In genomic region chrX:100410901-100411801, GRCh38 we compare ENCODE assay signal across 10 cellular contexts. TPM values are rescaled to one million over a fixed set of nuclear protein-coding genes. Genes with fewer than 3 reads are reported as not detected.
DNase-seq lines count a peak whose midpoint lies in the region; ATAC-seq and TF ChIP-seq lines count a peak whose summit lies in the region.
"Had no signal": no experiment of that assay in that cellular context is flagged by ENCODE, and none has a peak within 500 bp of the region (broad histone marks: within the 10 kb centered on the region; RNA-seq: fewer than 3 reads in every experiment).

No MANE protein-coding gene starts in this region.

- 17 to 36% methylated on average over 8 to 25 of the region's 53 CpGs for WGBS in esophagus squamous epithelium, 2 donors
- no CpG with 5 or more reads among the region's 53 CpGs for WGBS in neuronal stem cell (ENCODE audit: extremely low coverage in 2 of 2, insufficient read length in 2 of 2, insufficient replicate concordance in 1 of 2), 2 donors

- no peak overlapping the region for H2BK5ac ChIP-seq in neuronal stem cell (ENCODE audit: low read length)

- peaks cover 0 to 36% (median 4%) of the 10 kb centered on the region in 3 donors for H3K4me1 ChIP-seq in esophagus squamous epithelium
- peaks cover 2 to 7% of the 10 kb centered on the region in 2 donors for H3K4me1 ChIP-seq in neuronal stem cell (ENCODE audit: control insufficient read depth in 2 of 2, insufficient read depth in 1 of 2, low read depth in 1 of 2, low read length in 2 of 2)

- H3K9me3 ChIP-seq in MG63 (no peaks in the 10 kb centered on the region), esophagus squamous epithelium (peaks cover 0 to 18% (median 0%) of the 10 kb centered on the region in 3 donors), neuronal stem cell (replicated peaks in 1 of 2; ENCODE audit: control insufficient read depth in 2 of 2, insufficient read depth in 1 of 2, low read depth in 1 of 2, low read length in 2 of 2) (peaks cover 8 to 19% of the 10 kb centered on the region in 2 donors)

- peak overlapping the region; percentile 3 for H2BK12ac ChIP-seq in neuronal stem cell (ENCODE audit: low read length)

- H3K36me3 ChIP-seq in MG63 (no peaks in the 10 kb centered on the region), esophagus squamous epithelium (no peaks in the 10 kb centered on the region), neuronal stem cell (replicated peaks in 1 of 2; ENCODE audit: control insufficient read depth in 2 of 2, insufficient read depth in 2 of 2, low read length in 2 of 2) (peaks cover 0 to 21% of the 10 kb centered on the region in 2 donors)

- intact Hi-C loops in esophagus squamous epithelium (cut with DNase I) = no loop called here

- H3K27me3 ChIP-seq in MG63 (peaks cover 6% of the 10 kb centered on the region), esophagus squamous epithelium (peaks cover 0 to 65% (median 19%) of the 10 kb centered on the region in 4 donors), neuronal stem cell (ENCODE audit: control insufficient read depth in 3 of 3, insufficient read depth in 3 of 3, low read depth in 1 of 3, low read length in 3 of 3) (peaks cover 5 to 51% (median 18%) of the 10 kb centered on the region in 3 experiments)

- DNase-seq in DMS 273 treated with DMSO at 0.1 percent for 48 hours (lab: John Stamatoyannopoulos, UW) = peak; percentile 8
- DNase-seq in MG63 = peak; percentile 7
- no peak for DNase-seq in esophagus squamous epithelium (lab: John Stamatoyannopoulos, UW)
- DNase-seq in neuronal stem cell (ENCODE audit: low spot score) = no peak
- DNase-seq in NCI-H146 (lab: John Stamatoyannopoulos, UW) = no peak
- DNase-seq in AG08395 (ENCODE audit: low spot score) = no peak
- DNase-seq in COLO829 (ENCODE audit: low spot score) = no peak
- DNase-seq: DMS79 had no signal

- peak overlapping the region; percentile 17 for H3K18ac ChIP-seq in neuronal stem cell (ENCODE audit: low read length)

- peak overlapping the region; percentile 57 for H3K4me2 ChIP-seq in neuronal stem cell (ENCODE audit: insufficient read depth, low read length, poor library complexity, severe bottlenecking)

- H2BK15ac ChIP-seq in neuronal stem cell (ENCODE audit: low read length) = no peak overlapping the region

- H4K8ac ChIP-seq in neuronal stem cell (ENCODE audit: low read depth, low read length) = no peak overlapping the region

- TF ChIP-seq CTCF in esophagus squamous epithelium (IDR thresholded peaks at IDR 0.05) = no peak

- H3K9ac ChIP-seq in neuronal stem cell (ENCODE audit: low read depth, low read length, poor library complexity) = no peak overlapping the region

- peak overlapping the region; percentile 47 for H3K4me3 ChIP-seq in MG63
- H3K4me3 ChIP-seq in esophagus squamous epithelium = peak overlapping the region in 3 of 4 donors; percentile 23 to 63 (median 46)
- peak overlapping the region; percentile 34 to 75 for H3K4me3 ChIP-seq in neuronal stem cell (ENCODE audit: low read length in 2 of 2)

- no peaks in the 10 kb centered on the region for H3K79me1 ChIP-seq in neuronal stem cell (ENCODE audit: low read depth, low read length)

- no peak overlapping the region for H2BK120ac ChIP-seq in neuronal stem cell (ENCODE audit: low read depth, low read length)

- H4K91ac ChIP-seq in neuronal stem cell (ENCODE audit: low read depth, low read length, poor library complexity) = no peak overlapping the region

- no peak overlapping the region for H2AK5ac ChIP-seq in neuronal stem cell (ENCODE audit: low read depth, low read length)

- no peak overlapping the region for H3K23ac ChIP-seq in neuronal stem cell (ENCODE audit: low read depth, low read length, poor library complexity)

- TF ChIP-seq POLR2A in esophagus squamous epithelium (IDR thresholded peaks at IDR 0.05) = no peak

- H2AFZ ChIP-seq in neuronal stem cell (ENCODE audit: low read length) = peak overlapping the region; percentile 80

- no peak overlapping the region for H3K14ac ChIP-seq in neuronal stem cell (ENCODE audit: low read length)

- no peak overlapping the region for H3K4ac ChIP-seq in neuronal stem cell (ENCODE audit: low read length)

- no peak overlapping the region for H3K27ac ChIP-seq in esophagus squamous epithelium
- H3K27ac ChIP-seq in neuronal stem cell (replicated peaks; ENCODE audit: low read length) = no peak overlapping the region
- H3K27ac ChIP-seq: HL-60 had no signal

- no peak for ATAC-seq in HG02571 (IDR thresholded peaks at IDR 0.05; ENCODE audit: unreplicated experiment)

RNA-seq across cellular contexts. Expression of gene PCDH19, which starts 1.1 kb away (rescaled TPM):
- not detected in 2 replicates for total RNA-seq in MG63 (2014; rRNA removed; shearing (Covaris generic); ENCODE audit: low replicate concordance)
- under 1 TPM; 0.08 to 0.76 (median 0.41) TPM for total RNA-seq in esophagus squamous epithelium
- 3.0 TPM for polyA plus RNA-seq in neuronal stem cell (2013, experiment 1 of 2)
- polyA plus RNA-seq in neuronal stem cell (2013, experiment 2 of 2) = 5.4 TPM

Comparison
In these comparisons a context has a peak if more than half of its experiments do, and no peak if none do; other contexts are left out.
1. DNase-seq: peak in DMS 273 treated with DMSO at 0.1 percent for 48 hours (single experiment) and MG63 (single experiment); none in esophagus squamous epithelium (single experiment), neuronal stem cell (single experiment), NCI-H146 (single experiment), AG08395 (single experiment) and COLO829 (single experiment).
2. Peak in every context shown above with its lines, with median percentiles within 50 percentile points of each other: H3K4me3 ChIP-seq.